In genomic region chr1:246959944-246960693, GRCh38 we compare ENCODE assay signal across 12 cellular contexts. TPM values are rescaled to one million over a fixed set of nuclear protein-coding genes. Genes with fewer than 3 reads are reported as not detected.
DNase-seq lines count a peak whose midpoint lies in the region; ATAC-seq and TF ChIP-seq lines count a peak whose summit lies in the region.
"Had no signal": no experiment of that assay in that cellular context is flagged by ENCODE, and none has a peak within 500 bp of the region (broad histone marks: within the 10 kb centered on the region; RNA-seq: fewer than 3 reads in every experiment).

No MANE protein-coding gene starts in this region.

- H3K27ac Mint-ChIP-seq in HFFc6: no peak overlapping the region
- no peak overlapping the region for H3K27ac Mint-ChIP-seq in stimulated activated effector memory CD8-positive, alpha-beta T cell treated with anti-CD3 and anti-CD28 coated beads, Interleukin-12 subunit alpha, Interleukin-12 subunit beta, amount 100 ng/mL, for 72 hours

- H3K9me3 Mint-ChIP-seq in HFFc6: no peaks in the 10 kb centered on the region
- H3K9me3 Mint-ChIP-seq in stimulated activated effector memory CD8-positive, alpha-beta T cell treated with anti-CD3 and anti-CD28 coated beads, Interleukin-12 subunit alpha, Interleukin-12 subunit beta, amount 100 ng/mL, for 72 hours: no peaks in the 10 kb centered on the region

- H2AFZ ChIP-seq in OCI-LY3 (ENCODE audit: low read depth, low read length): no peak overlapping the region

- H4K20me1 ChIP-seq in BLaER1 treated with 17β-estradiol and CSF1 and Interleukin-3, amounts not matched to agents 10 nM and 100 nM: no peaks in the 10 kb centered on the region
- 0 out of 2 replicates have a peak, but pooled peaks cover 3% of the 10 kb centered on the region for H4K20me1 ChIP-seq in OCI-LY3 (ENCODE audit: insufficient read depth, low read length)

- DNase-seq in left cardiac atrium (no peak), HFFc6 (no peak), cerebellar nuclear complex (lab: John Stamatoyannopoulos, UW) (no peak), NCI-H2107 (lab: John Stamatoyannopoulos, UW) (no peak)
- DNase-seq in stimulated activated effector memory CD8-positive, alpha-beta T cell treated with anti-CD3 and anti-CD28 coated beads, Interleukin-12 subunit alpha, Interleukin-12 subunit beta, amount 100 ng/mL, for 72 hours (ENCODE audit: low spot score in 2 of 2): no peak
- DNase-seq: activated effector memory CD4-positive, alpha-beta T cell treated with anti-CD3 and anti-CD28 coated beads, Interleukin-2, amount 50 U/mL, for 16 hours; SK-N-SH had no signal

- no peaks in the 10 kb centered on the region for H3K27me3 ChIP-seq in BLaER1 treated with 17β-estradiol and CSF1 and Interleukin-3, amounts not matched to agents 10 nM and 100 nM
- H3K27me3 ChIP-seq in OCI-LY3 (ENCODE audit: low read depth, low read length): no peaks in the 10 kb centered on the region

- no peaks in the 10 kb centered on the region for H3K79me2 ChIP-seq in OCI-LY3 (ENCODE audit: low read length)

- peaks cover 23 to 50% (median 39%) of the 10 kb centered on the region in 10 experiments for H3K4me1 ChIP-seq in BLaER1 treated with 17β-estradiol and CSF1 and Interleukin-3, amounts not matched to agents 10 nM and 100 nM
- peaks cover 37% of the 10 kb centered on the region for H3K4me1 ChIP-seq in OCI-LY3 (ENCODE audit: low read length)

- peaks cover 5 to 69% (median 54%) of the 10 kb centered on the region in 11 experiments; a peak in 20 of 22 replicates for H3K36me3 ChIP-seq in BLaER1 treated with 17β-estradiol and CSF1 and Interleukin-3, amounts not matched to agents 10 nM and 100 nM
- H3K36me3 ChIP-seq in OCI-LY3 (replicated peaks; ENCODE audit: low read depth, low read length): peaks cover 48% of the 10 kb centered on the region

- peak overlapping the region; percentile 80 to 94 (median 89) for H3K27ac ChIP-seq in BLaER1 treated with 17β-estradiol and CSF1 and Interleukin-3, amounts not matched to agents 10 nM and 100 nM
- peak overlapping the region; percentile 72 for H3K27ac ChIP-seq in OCI-LY3 (ENCODE audit: low read length)
- H3K27ac ChIP-seq: C4-2B, KMS-11 had no signal

- H3K4me1 Mint-ChIP-seq in HFFc6 (ENCODE audit: low read depth): no peaks in the 10 kb centered on the region
- H3K4me1 Mint-ChIP-seq in stimulated activated effector memory CD8-positive, alpha-beta T cell treated with anti-CD3 and anti-CD28 coated beads, Interleukin-12 subunit alpha, Interleukin-12 subunit beta, amount 100 ng/mL, for 72 hours: peaks cover 23% of the 10 kb centered on the region

- peak; percentile 67 for ATAC-seq in GM21786 (IDR thresholded peaks at IDR 0.05; ENCODE audit: unreplicated experiment)
- ATAC-seq in left cardiac atrium: peak; percentile 23 to 32
- ATAC-seq in stimulated activated effector memory CD8-positive, alpha-beta T cell treated with anti-CD3 and anti-CD28 coated beads, Interleukin-12 subunit alpha, Interleukin-12 subunit beta, amount 100 ng/mL, for 72 hours: no peak

- H3K9me3 ChIP-seq in BLaER1 treated with 17β-estradiol and CSF1 and Interleukin-3, amounts not matched to agents 10 nM and 100 nM (replicated peaks in 1 of 11): peaks cover 50 to 87% (median 61%) of the 10 kb centered on the region in 11 experiments
- H3K9me3 ChIP-seq in OCI-LY3 (ENCODE audit: insufficient read depth, low read length): peaks cover 16% of the 10 kb centered on the region; the same call in 1 of the 2 replicates
- H3K9me3 ChIP-seq: SK-N-SH had no signal

- peak overlapping the region; percentile 56 to 86 (median 71) for H3K4me2 ChIP-seq in BLaER1 treated with 17β-estradiol and CSF1 and Interleukin-3, amounts not matched to agents 10 nM and 100 nM
- peak overlapping the region; percentile 53 for H3K4me2 ChIP-seq in OCI-LY3 (ENCODE audit: low read length)
- H3K4me2 ChIP-seq: KMS-11, SK-N-SH had no signal

- peaks cover 4% of the 10 kb centered on the region; the same call in 1 of the 2 replicates for H3K27me3 Mint-ChIP-seq in HFFc6 (ENCODE audit: insufficient read depth)

- H3K9ac ChIP-seq in BLaER1 treated with 17β-estradiol and CSF1 and Interleukin-3, amounts not matched to agents 10 nM and 100 nM: peak overlapping the region; percentile 60 to 80 (median 72)
- peak overlapping the region; percentile 20; the same call in 1 of the 2 replicates for H3K9ac ChIP-seq in OCI-LY3 (ENCODE audit: low read length)
- H3K9ac ChIP-seq: KMS-11, SK-N-SH had no signal

- H3K4me3 Mint-ChIP-seq in HFFc6: no peak overlapping the region
- H3K4me3 Mint-ChIP-seq in stimulated activated effector memory CD8-positive, alpha-beta T cell treated with anti-CD3 and anti-CD28 coated beads, Interleukin-12 subunit alpha, Interleukin-12 subunit beta, amount 100 ng/mL, for 72 hours: no peak overlapping the region

- H3K36me3 Mint-ChIP-seq in HFFc6 (ENCODE audit: low read depth): peaks cover 18% of the 10 kb centered on the region
- H3K36me3 Mint-ChIP-seq in stimulated activated effector memory CD8-positive, alpha-beta T cell treated with anti-CD3 and anti-CD28 coated beads, Interleukin-12 subunit alpha, Interleukin-12 subunit beta, amount 100 ng/mL, for 72 hours: no peaks in the 10 kb centered on the region

- peak; percentile 55 for TF ChIP-seq CTCF in OCI-LY3 (IDR thresholded peaks at IDR 0.05; ENCODE audit: low read depth, low read length)
- TF ChIP-seq CTCF in HFFc6 (IDR thresholded peaks at IDR 0.05): no peak

- intact Hi-C loops in left cardiac atrium (cut with DNase I): loop anchor here in 1 of 2 donors (10.0 kb wide), 1 partner anchor 55 kb away; no protein-coding TSS in a partner anchor

- H3K4me3 ChIP-seq in BLaER1 treated with 17β-estradiol and CSF1 and Interleukin-3, amounts not matched to agents 10 nM and 100 nM: peak overlapping the region in 3 of 10 experiments; percentile 0 to 22 (median 10); a peak in 1 of 20 replicates
- peak overlapping the region; percentile 31; the same call in 1 of the 2 replicates for H3K4me3 ChIP-seq in OCI-LY3 (ENCODE audit: low read length)

RNA-seq across cellular contexts. Expression of gene AHCTF1, which starts 28.4 kb away (rescaled TPM):
- 10 to 100 TPM; 20.0 to 23.6 TPM for total RNA-seq in left cardiac atrium
- 10 to 100 TPM; 28.2 to 32.8 (median 30.6) TPM for total RNA-seq in HFFc6 (2021; fragmentation: NEBNext Ultra II Directional; extraction: Animal tissue kit (Norgen Biotek cat#: 25700))

RNA-seq across cellular contexts. Expression of gene ZNF695, which starts 47.7 kb away (rescaled TPM):
- total RNA-seq in left cardiac atrium: under 1 TPM; 0.12 to 0.26 TPM
- total RNA-seq in HFFc6 (2021; fragmentation: NEBNext Ultra II Directional; extraction: Animal tissue kit (Norgen Biotek cat#: 25700)): 1 to 10 TPM in 5 of 6 experiments, under 1 TPM in 1; 0.78 to 3.2 (median 2.6) TPM
